9 cellular contexts compared by ENCODE assay signal in the genomic region with DNA sequence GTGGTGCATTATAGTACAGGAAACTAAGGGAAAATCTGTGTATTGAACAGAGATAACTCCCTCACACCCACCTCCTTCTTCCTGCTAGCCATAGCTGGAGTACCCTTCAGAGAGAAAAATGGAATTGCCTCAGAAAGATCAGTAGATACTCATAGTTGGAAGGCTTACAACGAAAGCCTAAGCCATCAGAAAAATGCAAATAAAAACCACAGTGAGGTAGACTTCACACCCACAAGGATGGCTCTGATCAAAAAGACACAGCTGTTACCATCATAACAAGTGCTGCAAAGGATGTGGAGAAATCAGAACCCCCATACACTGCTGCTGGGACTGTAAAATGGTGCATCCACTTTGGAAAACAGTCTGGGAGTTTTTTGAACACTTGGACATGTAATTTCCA. TPM values are rescaled to one million over a fixed set of nuclear protein-coding genes. Genes with fewer than 3 reads are reported as not detected.
A peak's percentile ranks its signal among the peaks of the same experiment; 100 is the strongest.
DNase-seq lines count a peak whose midpoint lies in the region; ATAC-seq, FAIRE-seq and TF ChIP-seq lines count a peak whose summit lies in the region.
"Had no signal": no experiment of that assay in that cellular context is flagged by ENCODE, and none has a peak within 500 bp of the region (broad histone marks: within the 10 kb centered on the region; RNA-seq: fewer than 3 reads in every experiment).

No MANE protein-coding gene starts in this region.

- no peak overlapping the region for H3K4me3 ChIP-seq in SJCRH30
- no peak overlapping the region for H3K4me3 ChIP-seq in tibial nerve
- no peak overlapping the region for H3K4me3 ChIP-seq in small intestine (ENCODE audit: low read depth in 1 of 2, low read length in 2 of 2)

- DNase-seq in SJCRH30 (peak; percentile 39 to 70), non-pigmented ciliary epithelial cell (ENCODE audit: low read depth) (peak; percentile 83), tibial nerve (ENCODE audit: low spot score in 2 of 2) (no peak), Kasumi-1 (lab: John Stamatoyannopoulos, UW) (no peak), NCI-H2227 (lab: John Stamatoyannopoulos, UW; ENCODE audit: unreplicated experiment) (no peak), small intestine (no peak)
- DNase-seq: NCI-H1436 treated with DMSO at 0.1 percent for 48 hours had no signal

- no peaks in the 10 kb centered on the region for H3K9me3 ChIP-seq in SJCRH30 (replicated peaks)
- H3K9me3 ChIP-seq in tibial nerve = no peaks in the 10 kb centered on the region
- no peaks in the 10 kb centered on the region for H3K9me3 ChIP-seq in small intestine (ENCODE audit: control insufficient read depth, low read depth)

- no peak for TF ChIP-seq POLR2A in tibial nerve (IDR thresholded peaks at IDR 0.05)

- no peak for FAIRE-seq in small intestine (lab: Jason Lieb, UNC)

- H3K36me3 ChIP-seq in SJCRH30 (no peaks in the 10 kb centered on the region), tibial nerve (no peaks in the 10 kb centered on the region), small intestine (ENCODE audit: control insufficient read depth in 2 of 2, insufficient read depth in 2 of 2, low read length in 2 of 2) (no peaks in the 10 kb centered on the region)

- no peak for TF ChIP-seq CTCF in tibial nerve (IDR thresholded peaks at IDR 0.05)

- H3K27me3 ChIP-seq in SJCRH30 (no peaks in the 10 kb centered on the region), tibial nerve (no peaks in the 10 kb centered on the region), small intestine (ENCODE audit: control insufficient read depth in 2 of 2, insufficient read depth in 2 of 2, low read length in 2 of 2) (no peaks in the 10 kb centered on the region)

- ATAC-seq in GM18870 (IDR thresholded peaks at IDR 0.05; ENCODE audit: unreplicated experiment) = peak; percentile 90
- ATAC-seq in HG02610 (IDR thresholded peaks at IDR 0.05; ENCODE audit: unreplicated experiment) = peak; percentile 96

- H3K4me1 ChIP-seq in SJCRH30 (peaks cover 36% of the 10 kb centered on the region), tibial nerve (peaks cover 0 to 34% (median 9%) of the 10 kb centered on the region in 4 donors), small intestine (ENCODE audit: control insufficient read depth in 2 of 2, insufficient read depth in 1 of 2, low read depth in 1 of 2, low read length in 1 of 2) (no peaks in the 10 kb centered on the region)

- H3K27ac ChIP-seq in SJCRH30 (peak overlapping the region; percentile 43), tibial nerve (no peak overlapping the region), small intestine (ENCODE audit: low read depth in 1 of 2, low read length in 1 of 2) (no peak overlapping the region)

- 70 to 77% methylated on average over 1 of the region's 1 CpG for WGBS in tibial nerve, 2 donors
- 37 to 57% (median 44%) methylated on average over 1 of the region's 1 CpG for WGBS in small intestine, 3 donors

- TF ChIP-seq EP300 in tibial nerve (IDR thresholded peaks at IDR 0.05) = no peak

RNA-seq across cellular contexts. Expression of gene DLG1, which starts 7.4 kb away (rescaled TPM):
- total RNA-seq in SJCRH30 (2014; rRNA removed; shearing (Covaris generic)) = 64.4 and 75.1 TPM in 2 replicates
- total RNA-seq in tibial nerve = 10 to 100 TPM; 49.2 to 94.0 (median 71.1) TPM
- 10 to 100 TPM; 25.5 to 51.0 (median 28.4) TPM for polyA plus RNA-seq in small intestine

Comparison
In these comparisons a context has a peak if more than half of its experiments do, and no peak if none do; other contexts are left out.
1. DNase-seq: peak in SJCRH30 (2 of 2) and non-pigmented ciliary epithelial cell (single experiment); none in tibial nerve (0 of 2), Kasumi-1 (0 of 2), NCI-H2227 (single experiment) and small intestine (single experiment).